1 cellular context compared by ENCODE assay signal in genomic region chr1:203536981-203537455, GRCh38.
TF ChIP-seq lines count a peak whose summit lies in the region.

No MANE protein-coding gene starts in this region.

TF ChIP-seq in Ishikawa, 13 proteins besides CTCF, POLR2A, EP300 and RAD21 (continued from another document):
- peak; percentile 51; the same call in 1 of the 2 replicates for TF ChIP-seq CEBPB (IDR thresholded peaks at IDR 0.05)
